Comparison of ENCODE assay signal across 8 cellular contexts in the genomic region with DNA sequence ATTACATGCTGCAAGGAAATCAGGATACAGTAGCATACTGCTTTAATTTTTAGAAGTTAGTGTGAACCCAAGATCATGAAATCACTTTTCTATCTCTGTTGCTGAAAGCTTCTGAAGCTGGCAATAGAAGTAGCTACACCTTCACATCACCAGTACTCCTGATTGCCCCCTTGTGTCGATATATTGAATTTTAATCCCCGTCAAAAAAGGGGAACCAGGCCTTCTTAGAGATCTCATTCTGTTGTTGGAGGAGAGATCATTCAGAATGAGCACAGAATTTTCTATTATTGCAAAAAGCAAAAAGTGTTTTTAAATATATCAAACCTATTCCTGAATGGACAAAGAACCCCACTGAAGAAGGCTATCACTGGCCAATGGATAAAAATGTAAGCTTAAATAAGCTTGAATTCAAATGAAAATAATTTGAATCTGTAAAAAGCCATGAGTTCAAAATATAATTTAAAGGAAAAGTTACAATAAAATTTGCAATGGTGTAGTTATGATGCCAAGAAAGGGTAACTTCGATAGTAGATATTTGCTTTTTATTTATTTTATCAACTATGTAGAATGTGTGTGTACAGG. TPM values are rescaled to one million over a fixed set of nuclear protein-coding genes. Genes with fewer than 3 reads are reported as not detected.
DNase-seq lines count a peak whose midpoint lies in the region; ATAC-seq and TF ChIP-seq lines count a peak whose summit lies in the region.

No MANE protein-coding gene starts in this region.

- no peak overlapping the region for H3K9ac ChIP-seq in IMR-90 (ENCODE audit: low read depth, low read length)

- TF ChIP-seq POLR2A in IMR-90 (IDR thresholded peaks at IDR 0.05; ENCODE audit: low read depth, low read length), result no peak
- no peak for TF ChIP-seq POLR2A in uterus (IDR thresholded peaks at IDR 0.05)

- intact Hi-C loops in IMR-90 (cut with micrococcal nuclease) (no loop called here), uterus (cut with DNase I; ENCODE audit: low total_unique reads) (no loop called here)

- H2AK5ac ChIP-seq in IMR-90 (ENCODE audit: low read depth, low read length), result no peak overlapping the region

- H4K91ac ChIP-seq in IMR-90 (ENCODE audit: insufficient read depth, low read depth, low read length), result no peak overlapping the region

- H2BK120ac ChIP-seq in IMR-90 (ENCODE audit: low read depth, low read length), result no peak overlapping the region

- no peak overlapping the region for H4K5ac ChIP-seq in IMR-90 (ENCODE audit: low read depth, low read length)

- no peaks in the 10 kb centered on the region for H3K27me3 ChIP-seq in IMR-90 (ENCODE audit: control insufficient read depth, insufficient read depth, low read length)
- H3K27me3 ChIP-seq in iPS DF 6.9 (ENCODE audit: control insufficient read depth, insufficient read depth, low read length), result no peaks in the 10 kb centered on the region
- H3K27me3 ChIP-seq in uterus, result no peaks in the 10 kb centered on the region

- no peak overlapping the region for H4K8ac ChIP-seq in IMR-90 (ENCODE audit: low read depth in 2 of 2, low read length in 2 of 2)

- H3K9me3 ChIP-seq in IMR-90 (ENCODE audit: control insufficient read depth, insufficient read depth, low read length) (no peaks in the 10 kb centered on the region), iPS DF 6.9 (ENCODE audit: control insufficient read depth, insufficient read depth, low read length) (no peaks in the 10 kb centered on the region), uterus (no peaks in the 10 kb centered on the region)

- no peaks in the 10 kb centered on the region for H3K4me1 ChIP-seq in IMR-90 (ENCODE audit: control insufficient read depth, insufficient read depth, low read length)
- no peaks in the 10 kb centered on the region for H3K4me1 ChIP-seq in iPS DF 6.9 (ENCODE audit: control insufficient read depth, insufficient read depth, low read length)
- H3K4me1 ChIP-seq in uterus, result no peaks in the 10 kb centered on the region

- H2BK20ac ChIP-seq in IMR-90 (ENCODE audit: low read depth, low read length), result no peak overlapping the region

- POLR2A ChIA-PET in IMR-90 (lab: Charles Lee; ENCODE audit: unreplicated experiment), result no interaction called here

- DNase-seq in GM12865 (ENCODE audit: low read depth), result peak; percentile 57
- DNase-seq in IMR-90, result no peak
- DNase-seq in SHP77 treated with DMSO at 0.1 percent for 48 hours (lab: John Stamatoyannopoulos, UW), result peak; percentile 8
- DNase-seq in iPS DF 6.9 (ENCODE audit: low read depth, low spot score), result peak; percentile 33
- DNase-seq in coronary artery (ENCODE audit: low spot score), result no peak
- DNase-seq in uterus, result no peak

- no peak overlapping the region for H3K18ac ChIP-seq in IMR-90 (ENCODE audit: low read depth, low read length)

- no peak overlapping the region for H3K14ac ChIP-seq in IMR-90 (replicated peaks; ENCODE audit: low read depth, low read length)

- no peak overlapping the region for H3K4ac ChIP-seq in IMR-90 (ENCODE audit: low read depth, low read length)

- H3K23ac ChIP-seq in IMR-90 (ENCODE audit: low read depth, low read length), result no peak overlapping the region

- no peak overlapping the region for H3K27ac ChIP-seq in IMR-90 (ENCODE audit: insufficient read depth, low read length)
- no peak overlapping the region for H3K27ac ChIP-seq in iPS DF 6.9 (ENCODE audit: low read length)
- H3K27ac ChIP-seq in coronary artery, result no peak overlapping the region
- H3K27ac ChIP-seq in uterus, result no peak overlapping the region

- TF ChIP-seq CTCF in GM12865 (IDR thresholded peaks at IDR 0.05; ENCODE audit: insufficient read depth, low read depth, low read length, missing control alignments) (peak; percentile 49), IMR-90 (conservative IDR thresholded peaks at IDR 0.05; ENCODE audit: low read depth, low read length) (0 out of 2 replicates have a peak, but pooled peaks have one; percentile 8), coronary artery (IDR thresholded peaks at IDR 0.05) (no peak), uterus (IDR thresholded peaks at IDR 0.05) (peak in 1 of 4 experiments; percentile 7)

- no peak overlapping the region for H3K56ac ChIP-seq in IMR-90 (ENCODE audit: extremely low read depth, insufficient read depth, low read length)

- H3K79me1 ChIP-seq in IMR-90 (ENCODE audit: low read depth in 1 of 2, low read length in 2 of 2), result no peaks in the 10 kb centered on the region

- no peak overlapping the region for H2BK15ac ChIP-seq in IMR-90 (ENCODE audit: low read depth, low read length)

- no peak overlapping the region for H2AK9ac ChIP-seq in IMR-90 (replicated peaks; ENCODE audit: low read depth, low read length, poor library complexity)

- H3K9me1 ChIP-seq in IMR-90 (ENCODE audit: insufficient read depth, low read length), result no peaks in the 10 kb centered on the region

- dilution Hi-C loops in IMR-90 (cut with HindIII; ENCODE audit: low sequenced_read_pairs, unreplicated experiment), result no loop called here

- in situ Hi-C loops in IMR-90 (cut with MboI; ENCODE audit: low sequenced_read_pairs), result no loop called here

- BruUV-seq in IMR-90 (replicated peaks; lab: Mats Ljungman, UMichigan), result no TSS peak

- no peak overlapping the region for H3K4me2 ChIP-seq in IMR-90 (ENCODE audit: low read depth, low read length)

- no peaks in the 10 kb centered on the region for H4K20me1 ChIP-seq in IMR-90 (ENCODE audit: insufficient read depth, low read length)

- no peak overlapping the region for H2BK5ac ChIP-seq in IMR-90 (ENCODE audit: low read depth, low read length, poor library complexity, severe bottlenecking)

- no peaks in the 10 kb centered on the region for H3K36me3 ChIP-seq in IMR-90 (ENCODE audit: control insufficient read depth, insufficient read depth, low read length)
- no peaks in the 10 kb centered on the region for H3K36me3 ChIP-seq in iPS DF 6.9 (ENCODE audit: control insufficient read depth, insufficient read depth, low read length)
- no peaks in the 10 kb centered on the region for H3K36me3 ChIP-seq in uterus

- WGBS in IMR-90 (ENCODE audit: extremely low coverage in 2 of 2, insufficient read length in 1 of 2), 2 experiments, result no CpG with 5 or more reads among the region's 3 CpGs
- WGBS in iPS DF 6.9 (ENCODE audit: insufficient coverage, insufficient read length), result no CpG with 5 or more reads among the region's 3 CpGs

- ATAC-seq in GM21576 (IDR thresholded peaks at IDR 0.05; ENCODE audit: unreplicated experiment), result peak; percentile 93
- no peak for ATAC-seq in IMR-90 (ENCODE audit: low read depth)
- ATAC-seq in esophagus mucosa, result no peak

- no peak overlapping the region for H3K4me3 ChIP-seq in GM12865 (ENCODE audit: low read depth, low read length)
- H3K4me3 ChIP-seq in IMR-90 (ENCODE audit: insufficient read depth, low read depth, low read length), result no peak overlapping the region
- no peak overlapping the region for H3K4me3 ChIP-seq in iPS DF 6.9 (ENCODE audit: low read length)
- no peak overlapping the region for H3K4me3 ChIP-seq in coronary artery
- no peak overlapping the region for H3K4me3 ChIP-seq in uterus

- no peak overlapping the region for H2AFZ ChIP-seq in IMR-90 (replicated peaks; ENCODE audit: low read length, poor library complexity)

- CTCF ChIA-PET in IMR-90 (lab: Yijun Ruan, JAX), result no interaction called here

- TF ChIP-seq RAD21 in IMR-90 (IDR thresholded peaks at IDR 0.05; ENCODE audit: low read length), result no peak

TF ChIP-seq in IMR-90, 13 proteins besides CTCF, POLR2A, EP300 and RAD21:
- TF ChIP-seq RFX5 (IDR thresholded peaks at IDR 0.05; ENCODE audit: low read depth, low read length) (no peak), CEBPB (IDR thresholded peaks at IDR 0.05; ENCODE audit: low read depth, low read length) (no peak), SMC3 (IDR thresholded peaks at IDR 0.05; ENCODE audit: low read depth, low read length) (no peak), MXI1 (IDR thresholded peaks at IDR 0.05; ENCODE audit: borderline replicate concordance, low read depth, low read length) (no peak), RCOR1 (IDR thresholded peaks at IDR 0.05; ENCODE audit: insufficient replicate concordance, low read length) (no peak), NFE2L2 (IDR thresholded peaks at IDR 0.05; ENCODE audit: low read depth, low read length) (no peak), MAFK (IDR thresholded peaks at IDR 0.05; ENCODE audit: low read depth, low read length) (no peak), FOS (IDR thresholded peaks at IDR 0.05; ENCODE audit: low read depth, low read length) (no peak), MAZ (IDR thresholded peaks at IDR 0.05; ENCODE audit: borderline replicate concordance, low read depth, low read length) (no peak)
- TF ChIP-seq, protein P1, sequence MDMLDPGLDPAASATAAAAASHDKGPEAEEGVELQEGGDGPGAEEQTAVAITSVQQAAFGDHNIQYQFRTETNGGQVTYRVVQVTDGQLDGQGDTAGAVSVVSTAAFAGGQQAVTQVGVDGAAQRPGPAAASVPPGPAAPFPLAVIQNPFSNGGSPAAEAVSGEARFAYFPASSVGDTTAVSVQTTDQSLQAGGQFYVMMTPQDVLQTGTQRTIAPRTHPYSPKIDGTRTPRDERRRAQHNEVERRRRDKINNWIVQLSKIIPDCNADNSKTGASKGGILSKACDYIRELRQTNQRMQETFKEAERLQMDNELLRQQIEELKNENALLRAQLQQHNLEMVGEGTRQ (IDR thresholded peaks at IDR 0.05; ENCODE audit: low read depth, low read length), result no peak

RNA-seq across cellular contexts. Expression of a gene that starts 39.7 kb away (rescaled TPM):
- total RNA-seq in IMR-90 (2012; rRNA removed) (not detected in 2 replicates), esophagus mucosa (not detected), uterus (not detected)
- not detected in 2 replicates for polyA plus RNA-seq in IMR-90 (2012; rRNA removed)
- not detected in 2 replicates for polyA plus RNA-seq in IMR-90 (2012; cell fraction: cytosol; rRNA removed)
- polyA plus RNA-seq in IMR-90 (2012; cell fraction: nucleus; rRNA removed; ENCODE audit: low replicate concordance), result not detected in 2 replicates

Comparison
In these comparisons a context has a peak if more than half of its experiments do, and no peak if none do; other contexts are left out.
1. DNase-seq: peak in GM12865 (single experiment), SHP77 treated with DMSO at 0.1 percent for 48 hours (single experiment) and iPS DF 6.9 (single experiment); none in IMR-90 (single experiment), coronary artery (single experiment) and uterus (0 of 2).